In genomic region chr5:65803699-65804426, GRCh38 we compare ENCODE assay signal across 14 cellular contexts.
A peak's percentile ranks its signal among the peaks of the same experiment; 100 is the strongest.
DNase-seq lines count a peak whose midpoint lies in the region; ATAC-seq and TF ChIP-seq lines count a peak whose summit lies in the region.
"Had no signal": no experiment of that assay in that cellular context is flagged by ENCODE, and none has a peak within 500 bp of the region (broad histone marks: within the 10 kb centered on the region; RNA-seq: fewer than 3 reads in every experiment).

No MANE protein-coding gene starts in this region.

- TF ChIP-seq CTCF in GM20000 (IDR thresholded peaks at IDR 0.05; ENCODE audit: extremely low read depth, missing control alignments) = no peak
- no peak for TF ChIP-seq CTCF in NB4 (IDR thresholded peaks at IDR 0.05; ENCODE audit: low read depth, low read length)

- TF ChIP-seq POLR2A in NB4 (IDR thresholded peaks at IDR 0.05; ENCODE audit: extremely low read depth, insufficient read length) = no peak

- H3K4me1 Mint-ChIP-seq in activated T-helper 2 cell treated with anti-CD3 and anti-CD28 coated beads, Interferon-gamma antibody, Interleukin-2, Interleukin-4, amounts not matched to agents 10 μg/mL and 5 μg/mL and 100 μg/mL, durations not matched to agents 14 hours and 24 hours and 36 hours (ENCODE audit: low read depth) = peaks cover 31% of the 10 kb centered on the region
- peaks cover 17 to 32% (median 27%) of the 10 kb centered on the region in 7 donors for H3K4me1 Mint-ChIP-seq in naive thymus-derived CD4-positive, alpha-beta T cell
- H3K4me1 Mint-ChIP-seq: GM23338 had no signal

- peaks cover 48% of the 10 kb centered on the region for H3K36me3 Mint-ChIP-seq in activated T-helper 2 cell treated with anti-CD3 and anti-CD28 coated beads, Interferon-gamma antibody, Interleukin-2, Interleukin-4, amounts not matched to agents 10 μg/mL and 5 μg/mL and 100 μg/mL, durations not matched to agents 14 hours and 24 hours and 36 hours (ENCODE audit: low read depth)
- peaks cover 3 to 35% (median 7%) of the 10 kb centered on the region in 5 donors for H3K36me3 Mint-ChIP-seq in naive thymus-derived CD4-positive, alpha-beta T cell

- H3K27me3 Mint-ChIP-seq in activated T-helper 2 cell treated with anti-CD3 and anti-CD28 coated beads, Interferon-gamma antibody, Interleukin-2, Interleukin-4, amounts not matched to agents 10 μg/mL and 5 μg/mL and 100 μg/mL, durations not matched to agents 14 hours and 24 hours and 36 hours (ENCODE audit: low read depth) = peaks cover 16% of the 10 kb centered on the region
- H3K27me3 Mint-ChIP-seq in naive thymus-derived CD4-positive, alpha-beta T cell = no peaks in the 10 kb centered on the region

- POLR2A ChIA-PET in naive thymus-derived CD4-positive, alpha-beta T cell (lab: Charles Lee) = no interaction called here

- H3K27me3 ChIP-seq in naive thymus-derived CD4-positive, alpha-beta T cell (ENCODE audit: control insufficient read depth in 2 of 2, insufficient read depth in 2 of 2, low read length in 2 of 2) = no peaks in the 10 kb centered on the region
- H3K27me3 ChIP-seq: cardiac muscle cell, MG63, spleen had no signal

- no peak overlapping the region for H3K4me3 Mint-ChIP-seq in activated T-helper 2 cell treated with anti-CD3 and anti-CD28 coated beads, Interferon-gamma antibody, Interleukin-2, Interleukin-4, amounts not matched to agents 10 μg/mL and 5 μg/mL and 100 μg/mL, durations not matched to agents 14 hours and 24 hours and 36 hours (ENCODE audit: low read depth)
- H3K4me3 Mint-ChIP-seq in naive thymus-derived CD4-positive, alpha-beta T cell = peak overlapping the region in 9 of 10 donors; percentile 26 to 82 (median 63)
- H3K4me3 Mint-ChIP-seq: GM23338 had no signal

- no peaks in the 10 kb centered on the region for H3K36me3 ChIP-seq in naive thymus-derived CD4-positive, alpha-beta T cell (ENCODE audit: control insufficient read depth in 2 of 3, insufficient read depth in 3 of 3, low read length in 3 of 3)
- H3K36me3 ChIP-seq: cardiac muscle cell had no signal

- no peak overlapping the region for H3K4me3 ChIP-seq in NB4 (ENCODE audit: low read depth, low read length)
- H3K4me3 ChIP-seq in naive thymus-derived CD4-positive, alpha-beta T cell (ENCODE audit: low read length) = no peak overlapping the region
- H3K4me3 ChIP-seq: cardiac muscle cell, GM23338, MG63, spleen had no signal

- DNase-seq in GM20000 (ENCODE audit: low spot score) = peak; percentile 20
- DNase-seq in NB4 (ENCODE audit: low read depth) = peak; percentile 50
- no peak for DNase-seq in activated T-helper 2 cell treated with anti-CD3 and anti-CD28 coated beads, Interferon-gamma antibody, Interleukin-2, Interleukin-4, amounts not matched to agents 10 μg/mL and 5 μg/mL and 100 μg/mL, durations not matched to agents 14 hours and 24 hours and 36 hours (ENCODE audit: low spot score)
- DNase-seq in naive thymus-derived CD4-positive, alpha-beta T cell = peak in 6 of 9 donors; percentile 14 to 43 (median 26)
- DNase-seq in Kasumi-1 (lab: John Stamatoyannopoulos, UW) = no peak
- no peak for DNase-seq in NAMALWA (ENCODE audit: low spot score)
- DNase-seq: MG63, NCI-H2227 treated with DMSO at 0.1 percent for 48 hours, spleen, trophoblast cell had no signal

- peaks cover 7 to 11% of the 10 kb centered on the region in 2 donors for H3K4me1 ChIP-seq in naive thymus-derived CD4-positive, alpha-beta T cell (ENCODE audit: control insufficient read depth in 2 of 2, insufficient read depth in 2 of 2, low read length in 2 of 2)

- peaks cover 6% of the 10 kb centered on the region for H3K9me3 Mint-ChIP-seq in activated T-helper 2 cell treated with anti-CD3 and anti-CD28 coated beads, Interferon-gamma antibody, Interleukin-2, Interleukin-4, amounts not matched to agents 10 μg/mL and 5 μg/mL and 100 μg/mL, durations not matched to agents 14 hours and 24 hours and 36 hours
- H3K9me3 Mint-ChIP-seq in naive thymus-derived CD4-positive, alpha-beta T cell = peaks cover 0 to 18% (median 4%) of the 10 kb centered on the region in 11 donors

- CTCF ChIA-PET in naive thymus-derived CD4-positive, alpha-beta T cell (lab: Charles Lee) = no interaction called here

- H3K27ac Mint-ChIP-seq in activated T-helper 2 cell treated with anti-CD3 and anti-CD28 coated beads, Interferon-gamma antibody, Interleukin-2, Interleukin-4, amounts not matched to agents 10 μg/mL and 5 μg/mL and 100 μg/mL, durations not matched to agents 14 hours and 24 hours and 36 hours = peak overlapping the region; percentile 3
- H3K27ac Mint-ChIP-seq in naive thymus-derived CD4-positive, alpha-beta T cell = peak overlapping the region; percentile 23 to 90 (median 68)
- H3K27ac Mint-ChIP-seq: GM23338 had no signal

- H3K27ac ChIP-seq in naive thymus-derived CD4-positive, alpha-beta T cell (ENCODE audit: low read depth, low read length) = no peak overlapping the region
- H3K27ac ChIP-seq: cardiac muscle cell, spleen had no signal

- peak; percentile 53 for ATAC-seq in naive thymus-derived CD4-positive, alpha-beta T cell
- ATAC-seq in HG02763 (IDR thresholded peaks at IDR 0.05; ENCODE audit: unreplicated experiment) = no peak
- ATAC-seq in GM21390 (IDR thresholded peaks at IDR 0.05; ENCODE audit: unreplicated experiment) = no peak
- ATAC-seq: GM23338 had no signal

- intact Hi-C loops in activated T-helper 2 cell treated with anti-CD3 and anti-CD28 coated beads, Interferon-gamma antibody, Interleukin-2, Interleukin-4, amounts not matched to agents 10 μg/mL and 5 μg/mL and 100 μg/mL, durations not matched to agents 14 hours and 24 hours and 36 hours (cut with micrococcal nuclease) = loop anchor here (2.0 to 5.0 kb wide), 3 partner anchors 25 to 123 kb away; partner anchors contain the start of gene ERBIN
- intact Hi-C loops in naive thymus-derived CD4-positive, alpha-beta T cell (cut with micrococcal nuclease) = loop anchor here in 1 of 2 donors (2.0 to 5.0 kb wide), 3 partner anchors 15 to 123 kb away; partner anchors contain the start of gene ERBIN

- H3K9me3 ChIP-seq in naive thymus-derived CD4-positive, alpha-beta T cell (ENCODE audit: control insufficient read depth in 2 of 3, low read length in 3 of 3) = peaks cover 0 to 11% (median 0%) of the 10 kb centered on the region in 3 experiments
- H3K9me3 ChIP-seq: MG63 had no signal

Comparison
In these comparisons a context has a peak if more than half of its experiments do, and no peak if none do; other contexts are left out.
1. DNase-seq: peak in GM20000 (single experiment), NB4 (single experiment) and naive thymus-derived CD4-positive, alpha-beta T cell (6 of 9); none in activated T-helper 2 cell treated with anti-CD3 and anti-CD28 coated beads, Interferon-gamma antibody, Interleukin-2, Interleukin-4, amounts not matched to agents 10 μg/mL and 5 μg/mL and 100 μg/mL, durations not matched to agents 14 hours and 24 hours and 36 hours (single experiment), Kasumi-1 (0 of 2) and NAMALWA (single experiment).